In genomic region chr15:52481915-52482314, GRCh38 we compare ENCODE assay signal across 8 cellular contexts. TPM values are rescaled to one million over a fixed set of nuclear protein-coding genes. Genes with fewer than 3 reads are reported as not detected.
A peak's percentile ranks its signal among the peaks of the same experiment; 100 is the strongest.
DNase-seq lines count a peak whose midpoint lies in the region; ATAC-seq and TF ChIP-seq lines count a peak whose summit lies in the region.

No MANE protein-coding gene starts in this region.

- H3K27me3 ChIP-seq in CD4-positive, alpha-beta T cell (ENCODE audit: control insufficient read depth, insufficient read depth, low read length) = no peaks in the 10 kb centered on the region
- no peaks in the 10 kb centered on the region for H3K27me3 ChIP-seq in vagina

- no peaks in the 10 kb centered on the region for H3K9me3 Mint-ChIP-seq in CD4-positive, alpha-beta T cell

- H3K27me3 Mint-ChIP-seq in CD4-positive, alpha-beta T cell = no peaks in the 10 kb centered on the region

- H3K4me3 Mint-ChIP-seq in CD4-positive, alpha-beta T cell = peak overlapping the region; percentile 6

- CTCF ChIA-PET in CD4-positive, alpha-beta T cell (lab: Charles Lee) = interaction anchor here (1.4 kb wide), 1 partner anchor 18 kb away, joined by 3 read pairs; no protein-coding TSS in a partner anchor

- no peaks in the 10 kb centered on the region for H3K9me3 ChIP-seq in CD4-positive, alpha-beta T cell (ENCODE audit: control insufficient read depth, low read length)
- H3K9me3 ChIP-seq in vagina = no peaks in the 10 kb centered on the region

- TF ChIP-seq CTCF in CD4-positive, alpha-beta T cell (IDR thresholded peaks at IDR 0.05) = no peak
- TF ChIP-seq CTCF in vagina (IDR thresholded peaks at IDR 0.05) = no peak

- peak in 9 of 10 experiments; percentile 23 to 67 (median 31) for DNase-seq in CD4-positive, alpha-beta T cell
- DNase-seq in T-helper 9 cell = peak; percentile 32
- peak; percentile 60 for DNase-seq in fibroblast of gingiva (ENCODE audit: low read depth)
- DNase-seq in stimulated activated CD8-positive, alpha-beta memory T cell treated with anti-CD3 and anti-CD28 coated beads, Interleukin-2, amount 100 ng/mL, for 1 hour (ENCODE audit: low read depth in 2 of 2) = peak; percentile 17 to 20
- DNase-seq in NCI-H2107 (lab: John Stamatoyannopoulos, UW) = no peak
- DNase-seq in vagina (ENCODE audit: extremely low spot score in 2 of 2) = no peak

- H3K27ac ChIP-seq in CD4-positive, alpha-beta T cell (ENCODE audit: low read depth, low read length) = no peak overlapping the region
- H3K27ac ChIP-seq in vagina = no peak overlapping the region

- peaks cover 27% of the 10 kb centered on the region for H3K4me1 ChIP-seq in vagina

- TF ChIP-seq POLR2A in vagina (IDR thresholded peaks at IDR 0.05) = no peak

- H3K4me3 ChIP-seq in vagina = no peak overlapping the region

- H3K36me3 Mint-ChIP-seq in CD4-positive, alpha-beta T cell (ENCODE audit: low read depth) = no peaks in the 10 kb centered on the region

- intact Hi-C loops in CD4-positive, alpha-beta T cell (cut with DNase I, micrococcal nuclease) = loop anchor here (2.0 to 5.0 kb wide), 3 partner anchors 47 to 85 kb away; partner anchors contain the start of genes ARPP19 (in 1 of the 2) and MYO5A (in 1 of the 2)
- intact Hi-C loops in vagina (cut with DNase I) = no loop called here

- peak overlapping the region; percentile 70 for H3K27ac Mint-ChIP-seq in CD4-positive, alpha-beta T cell

- ATAC-seq in CD4-positive, alpha-beta T cell (ENCODE audit: poor library complexity) = peak; percentile 98
- ATAC-seq in GM19372 (IDR thresholded peaks at IDR 0.05; ENCODE audit: low read depth, unreplicated experiment) = peak; percentile 98
- peak; percentile 99 for ATAC-seq in HG03432 (IDR thresholded peaks at IDR 0.05; ENCODE audit: unreplicated experiment)

- H3K4me1 Mint-ChIP-seq in CD4-positive, alpha-beta T cell (ENCODE audit: low read depth) = peaks cover 71% of the 10 kb centered on the region

- H3K36me3 ChIP-seq in vagina = no peaks in the 10 kb centered on the region

- POLR2A ChIA-PET in CD4-positive, alpha-beta T cell (lab: Charles Lee) = interaction anchor here (0.7 to 3.0 kb wide), 10 partner anchors 15 to 303 kb away, joined by 3 to 23 read pairs (median 4); partner anchors contain the start of genes ARPP19, ATOSA and MYO5A

RNA-seq across cellular contexts. Expression of gene MYO5A, which starts 46.8 kb away (rescaled TPM):
- total RNA-seq in CD4-positive, alpha-beta T cell = 10 to 100 TPM; 25.5 TPM
- total RNA-seq in vagina = 31.2 TPM

Comparison
In these comparisons a context has a peak if more than half of its experiments do, and no peak if none do; other contexts are left out.
1. DNase-seq: peak in CD4-positive, alpha-beta T cell (9 of 10), T-helper 9 cell (single experiment), fibroblast of gingiva (single experiment) and stimulated activated CD8-positive, alpha-beta memory T cell treated with anti-CD3 and anti-CD28 coated beads, Interleukin-2, amount 100 ng/mL, for 1 hour (2 of 2); none in NCI-H2107 (single experiment) and vagina (0 of 2).
2. Peak in every context shown above with its lines, with median percentiles within 50 percentile points of each other: ATAC-seq.